In genomic region chr17:7309628-7310027, GRCh38 we compare ENCODE assay signal across 10 cellular contexts. TPM values are rescaled to one million over a fixed set of nuclear protein-coding genes. Genes with fewer than 3 reads are reported as not detected.
A peak's percentile ranks its signal among the peaks of the same experiment; 100 is the strongest.
DNase-seq lines count a peak whose midpoint lies in the region; FAIRE-seq and TF ChIP-seq lines count a peak whose summit lies in the region.
"Had no signal": no experiment of that assay in that cellular context is flagged by ENCODE, and none has a peak within 500 bp of the region (broad histone marks: within the 10 kb centered on the region; RNA-seq: fewer than 3 reads in every experiment).

No MANE protein-coding gene starts in this region.

- H3K36me3 ChIP-seq in Peyer's patch (peaks cover 0 to 45% (median 0%) of the 10 kb centered on the region in 3 donors), sigmoid colon (peaks cover 39 to 47% (median 39%) of the 10 kb centered on the region in 4 donors)

- H3K27me3 ChIP-seq in Peyer's patch (no peaks in the 10 kb centered on the region), sigmoid colon (no peaks in the 10 kb centered on the region)
- H3K27me3 ChIP-seq: SJSA1 had no signal

- H3K4me1 ChIP-seq in Peyer's patch (peaks cover 4 to 39% (median 12%) of the 10 kb centered on the region in 4 donors), sigmoid colon (peaks cover 0 to 56% (median 48%) of the 10 kb centered on the region in 4 donors)

- no peaks in the 10 kb centered on the region for H3K9me3 ChIP-seq in Peyer's patch
- no peaks in the 10 kb centered on the region for H3K9me3 ChIP-seq in sigmoid colon
- H3K9me3 ChIP-seq: SJSA1 had no signal

- no peak for FAIRE-seq in GM12891 (lab: Jason Lieb, UNC)

- DNase-seq in GM12891 (ENCODE audit: insufficient read length, low spot score): no peak
- no peak for DNase-seq in Peyer's patch
- no peak for DNase-seq in epithelial cell of proximal tubule (ENCODE audit: low read depth)
- no peak for DNase-seq in sigmoid colon
- DNase-seq in activated CD4-positive, CD25-positive, alpha-beta regulatory T cell (lab: John Stamatoyannopoulos, UW): no peak
- no peak for DNase-seq in RKO (ENCODE audit: low spot score)
- DNase-seq in NCI-H2029 (lab: John Stamatoyannopoulos, UW): no peak
- DNase-seq in stimulated activated CD8-positive, alpha-beta memory T cell treated with anti-CD3 and anti-CD28 coated beads, Interleukin-4, amount 100 ng/mL, for 48 hours: no peak
- DNase-seq: stimulated activated CD4-positive, alpha-beta T cell treated with anti-CD3 and anti-CD28 coated beads, Interleukin-15, amount 100 ng/mL, for 24 hours had no signal

- peak overlapping the region in 2 of 4 donors; percentile 95 to 98 for H3K4me3 ChIP-seq in Peyer's patch
- peak overlapping the region; percentile 95 for H3K4me3 ChIP-seq in epithelial cell of proximal tubule (ENCODE audit: low read depth, low read length)
- peak overlapping the region in 1 of 4 donors; percentile 91 for H3K4me3 ChIP-seq in sigmoid colon

- TF ChIP-seq POLR2A in GM12891 (IDR thresholded peaks at IDR 0.05; ENCODE audit: low read depth, low read length) (no peak), Peyer's patch (IDR thresholded peaks at IDR 0.05) (no peak), sigmoid colon (IDR thresholded peaks at IDR 0.05) (no peak)

- TF ChIP-seq CTCF in Peyer's patch (IDR thresholded peaks at IDR 0.05) (no peak), epithelial cell of proximal tubule (conservative IDR thresholded peaks at IDR 0.05; ENCODE audit: low read depth, low read length) (no peak), sigmoid colon (IDR thresholded peaks at IDR 0.05) (no peak)

- 77 to 86% methylated on average over 12 of the region's 12 CpGs for WGBS in sigmoid colon, 2 donors

- TF ChIP-seq EP300 in sigmoid colon (IDR thresholded peaks at IDR 0.05): no peak

- intact Hi-C loops in sigmoid colon (cut with DNase I): loop anchor here (5.0 to 10.0 kb wide), 4 partner anchors 67 to 825 kb away; partner anchors contain the start of genes GABARAP, POLR2A and SLC35G6

- H3K27ac ChIP-seq in Peyer's patch (peak overlapping the region; percentile 97 to 100 (median 100)), sigmoid colon (peak overlapping the region; percentile 99 to 100 (median 100))
- H3K27ac ChIP-seq: SJSA1 had no signal

TF ChIP-seq in GM12891, 5 proteins besides CTCF, POLR2A, EP300 and RAD21:
- TF ChIP-seq POLR2AphosphoS5 (IDR thresholded peaks at IDR 0.05; ENCODE audit: low read depth, low read length) (0 out of 2 replicates have a peak, but pooled peaks have one; percentile 21), POU2F2 (IDR thresholded peaks at IDR 0.05; ENCODE audit: low read depth, low read length) (no peak)
TF ChIP-seq in GM12891: peak in this region for 1.

RNA-seq across cellular contexts. Expression of gene EIF5A, which starts 2.2 kb away (rescaled TPM):
- 646 TPM for polyA plus RNA-seq in GM12891 (2012; ENCODE audit: low read depth, missing spikeins)
- total RNA-seq in Peyer's patch (100 to 1,000 TPM in 3 of 4 donors, 10 to 100 TPM in 1; 94.4 to 128 (median 120) TPM), epithelial cell of proximal tubule (353 and 817 TPM in 2 replicates), sigmoid colon (100 to 1,000 TPM; 104 to 156 (median 125) TPM)
- 100 to 1,000 TPM; 315 to 603 (median 403) TPM for polyA plus RNA-seq in sigmoid colon

RNA-seq across cellular contexts. Expression of gene GPS2, which starts 5.5 kb away (rescaled TPM):
- polyA plus RNA-seq in GM12891 (2012; ENCODE audit: low read depth, missing spikeins): 44.8 TPM
- total RNA-seq in Peyer's patch: 100 to 1,000 TPM in 1 of 4 donors, 10 to 100 TPM in 3; 93.2 to 148 (median 94.2) TPM
- 91.5 and 104 TPM in 2 replicates for total RNA-seq in epithelial cell of proximal tubule
- total RNA-seq in sigmoid colon: 100 to 1,000 TPM in 1 of 4 donors, 10 to 100 TPM in 3; 82.3 to 114 (median 85.4) TPM
- 100 to 1,000 TPM in 1 of 3 donors, 10 to 100 TPM in 2; 67.9 to 113 (median 77.2) TPM for polyA plus RNA-seq in sigmoid colon

RNA-seq across cellular contexts. Expression of gene YBX2, which starts 15.2 kb away (rescaled TPM):
- polyA plus RNA-seq in GM12891 (2012; ENCODE audit: low read depth, missing spikeins): not detected
- 10 to 100 TPM; 20.7 to 70.0 (median 24.6) TPM for total RNA-seq in Peyer's patch
- total RNA-seq in epithelial cell of proximal tubule: 0.14 and 0.35 TPM in 2 replicates
- 1 to 10 TPM in 3 of 4 donors, under 1 TPM in 1; 0.28 to 2.5 (median 1.5) TPM for total RNA-seq in sigmoid colon
- 10 to 100 TPM in 2 of 3 donors, 1 to 10 TPM in 1; 4.8 to 37.6 (median 20.1) TPM for polyA plus RNA-seq in sigmoid colon
- total RNA-seq: SJSA1 had no signal

RNA-seq across cellular contexts. Expression of gene NEURL4, which starts 19.5 kb away (rescaled TPM):
- polyA plus RNA-seq in GM12891 (2012; ENCODE audit: low read depth, missing spikeins): 16.0 TPM
- total RNA-seq in Peyer's patch (10 to 100 TPM; 23.3 to 69.0 (median 53.9) TPM), epithelial cell of proximal tubule (13.4 and 19.3 TPM in 2 replicates), sigmoid colon (10 to 100 TPM; 14.3 to 29.6 (median 17.6) TPM)
- polyA plus RNA-seq in sigmoid colon: 10 to 100 TPM in 1 of 3 donors, 1 to 10 TPM in 2; 6.0 to 31.6 (median 6.0) TPM

RNA-seq across cellular contexts. Expression of gene ACAP1, which starts 26.7 kb away (rescaled TPM):
- 103 TPM for polyA plus RNA-seq in GM12891 (2012; ENCODE audit: low read depth, missing spikeins)
- total RNA-seq in Peyer's patch (100 to 1,000 TPM in 1 of 4 donors, 10 to 100 TPM in 3; 15.6 to 696 (median 24.0) TPM), epithelial cell of proximal tubule (0.81 and 1.4 TPM in 2 replicates), sigmoid colon (1 to 10 TPM; 1.1 to 3.9 (median 2.9) TPM)
- polyA plus RNA-seq in sigmoid colon: 10 to 100 TPM in 1 of 3 donors, 1 to 10 TPM in 2; 1.2 to 55.8 (median 1.4) TPM
- total RNA-seq: SJSA1 had no signal

Comparison
In these comparisons a context has a peak if more than half of its experiments do, and no peak if none do; other contexts are left out.
1. RNA of gene YBX2, which starts 15.2 kb away (total RNA-seq): 20.7 to 70.0 TPM in Peyer's patch; 0.28 to 2.5 TPM in sigmoid colon and 0.14 to 0.35 TPM in epithelial cell of proximal tubule; every median in the first group is over 4 times any median in the second.